In genomic region chr2:72815655-72816268, GRCh38 we compare ENCODE assay signal across 1 cellular context.
TF ChIP-seq lines count a peak whose summit lies in the region.

No MANE protein-coding gene starts in this region.

TF ChIP-seq in HepG2, 621 proteins besides CTCF, POLR2A, EP300 and RAD21 (continued from another document and continues in another):
- TF ChIP-seq PRDM10 (CRISPR knock-in tag; IDR thresholded peaks at IDR 0.05; ENCODE audit: low read depth): no peak
- TF ChIP-seq, protein P1, sequence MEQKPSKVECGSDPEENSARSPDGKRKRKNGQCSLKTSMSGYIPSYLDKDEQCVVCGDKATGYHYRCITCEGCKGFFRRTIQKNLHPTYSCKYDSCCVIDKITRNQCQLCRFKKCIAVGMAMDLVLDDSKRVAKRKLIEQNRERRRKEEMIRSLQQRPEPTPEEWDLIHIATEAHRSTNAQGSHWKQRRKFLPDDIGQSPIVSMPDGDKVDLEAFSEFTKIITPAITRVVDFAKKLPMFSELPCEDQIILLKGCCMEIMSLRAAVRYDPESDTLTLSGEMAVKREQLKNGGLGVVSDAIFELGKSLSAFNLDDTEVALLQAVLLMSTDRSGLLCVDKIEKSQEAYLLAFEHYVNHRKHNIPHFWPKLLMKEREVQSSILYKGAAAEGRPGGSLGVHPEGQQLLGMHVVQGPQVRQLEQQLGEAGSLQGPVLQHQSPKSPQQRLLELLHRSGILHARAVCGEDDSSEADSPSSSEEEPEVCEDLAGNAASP (CRISPR knock-in tag; IDR thresholded peaks at IDR 0.05; ENCODE audit: borderline replicate concordance): peak; percentile 36; the same call in 1 of the 2 replicates
- no peak for TF ChIP-seq REL (CRISPR knock-in tag; conservative IDR thresholded peaks at IDR 0.05)
- TF ChIP-seq SALL1 (CRISPR knock-in tag; IDR thresholded peaks at IDR 0.05): peak; percentile 90
- no peak for TF ChIP-seq ZSCAN31 (CRISPR knock-in tag; IDR thresholded peaks at IDR 0.05; ENCODE audit: low read depth)
- peak; percentile 92 for TF ChIP-seq ZBTB33 (CRISPR knock-in tag; IDR thresholded peaks at IDR 0.05)
- peak; percentile 38; the same call in 1 of the 2 replicates for TF ChIP-seq ATF3 (CRISPR knock-in tag; IDR thresholded peaks at IDR 0.05)
- TF ChIP-seq FOXA3 (CRISPR knock-in tag; IDR thresholded peaks at IDR 0.05): peak; percentile 32; the same call in 1 of the 2 replicates
- peak; percentile 42; the same call in 1 of the 2 replicates for TF ChIP-seq ZGPAT (CRISPR knock-in tag; IDR thresholded peaks at IDR 0.05)
- no peak for TF ChIP-seq FUBP1 (CRISPR knock-in tag; IDR thresholded peaks at IDR 0.05; ENCODE audit: borderline replicate concordance)
- no peak for TF ChIP-seq ZKSCAN1 (IDR thresholded peaks at IDR 0.05; ENCODE audit: low read length)
- peak; percentile 35; the same call in 1 of the 2 replicates for TF ChIP-seq ETV5 (CRISPR knock-in tag; IDR thresholded peaks at IDR 0.05; ENCODE audit: borderline replicate concordance)
- TF ChIP-seq FOXK1 (CRISPR knock-in tag; IDR thresholded peaks at IDR 0.05; ENCODE audit: borderline replicate concordance, low read depth): peak; percentile 71; the same call in 1 of the 2 replicates
- TF ChIP-seq, protein P2, sequence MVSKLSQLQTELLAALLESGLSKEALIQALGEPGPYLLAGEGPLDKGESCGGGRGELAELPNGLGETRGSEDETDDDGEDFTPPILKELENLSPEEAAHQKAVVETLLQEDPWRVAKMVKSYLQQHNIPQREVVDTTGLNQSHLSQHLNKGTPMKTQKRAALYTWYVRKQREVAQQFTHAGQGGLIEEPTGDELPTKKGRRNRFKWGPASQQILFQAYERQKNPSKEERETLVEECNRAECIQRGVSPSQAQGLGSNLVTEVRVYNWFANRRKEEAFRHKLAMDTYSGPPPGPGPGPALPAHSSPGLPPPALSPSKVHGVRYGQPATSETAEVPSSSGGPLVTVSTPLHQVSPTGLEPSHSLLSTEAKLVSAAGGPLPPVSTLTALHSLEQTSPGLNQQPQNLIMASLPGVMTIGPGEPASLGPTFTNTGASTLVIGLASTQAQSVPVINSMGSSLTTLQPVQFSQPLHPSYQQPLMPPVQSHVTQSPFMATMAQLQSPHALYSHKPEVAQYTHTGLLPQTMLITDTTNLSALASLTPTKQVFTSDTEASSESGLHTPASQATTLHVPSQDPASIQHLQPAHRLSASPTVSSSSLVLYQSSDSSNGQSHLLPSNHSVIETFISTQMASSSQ (IDR thresholded peaks at IDR 0.05; ENCODE audit: low read depth): no peak
- TF ChIP-seq, protein P2 (CRISPR knock-in tag; IDR thresholded peaks at IDR 0.05; ENCODE audit: borderline replicate concordance): no peak
- TF ChIP-seq, protein P3, sequence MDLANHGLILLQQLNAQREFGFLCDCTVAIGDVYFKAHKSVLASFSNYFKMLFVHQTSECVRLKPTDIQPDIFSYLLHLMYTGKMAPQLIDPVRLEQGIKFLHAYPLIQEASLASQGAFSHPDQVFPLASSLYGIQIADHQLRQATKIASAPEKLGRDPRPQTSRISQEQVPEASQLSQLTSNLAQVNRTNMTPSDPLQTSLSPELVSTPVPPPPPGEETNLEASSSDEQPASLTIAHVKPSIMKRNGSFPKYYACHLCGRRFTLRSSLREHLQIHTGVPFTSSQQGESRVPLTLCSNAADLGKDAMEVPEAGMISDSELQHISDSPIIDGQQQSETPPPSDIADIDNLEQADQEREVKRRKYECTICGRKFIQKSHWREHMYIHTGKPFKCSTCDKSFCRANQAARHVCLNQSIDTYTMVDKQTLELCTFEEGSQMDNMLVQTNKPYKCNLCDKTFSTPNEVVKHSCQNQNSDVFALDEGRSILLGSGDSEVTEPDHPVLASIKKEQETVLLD (CRISPR knock-in tag; IDR thresholded peaks at IDR 0.05; ENCODE audit: low read depth): no peak
- peak; percentile 61; the same call in 1 of the 2 replicates for TF ChIP-seq HOMEZ (CRISPR knock-in tag; IDR thresholded peaks at IDR 0.05; ENCODE audit: low read depth)
- peak; percentile 29; the same call in 1 of the 2 replicates for TF ChIP-seq BCL6 (CRISPR knock-in tag; IDR thresholded peaks at IDR 0.05)
- peak; percentile 79; the same call in 1 of the 2 replicates for TF ChIP-seq ZNF644 (CRISPR knock-in tag; IDR thresholded peaks at IDR 0.05; ENCODE audit: low read depth)
- peak; percentile 49; the same call in 1 of the 2 replicates for TF ChIP-seq NCOA2 (CRISPR knock-in tag; IDR thresholded peaks at IDR 0.05)
- no peak for TF ChIP-seq MED8 (CRISPR knock-in tag; IDR thresholded peaks at IDR 0.05; ENCODE audit: insufficient replicate concordance)
- TF ChIP-seq HMG20A (CRISPR knock-in tag; IDR thresholded peaks at IDR 0.05; ENCODE audit: borderline replicate concordance): no peak
- TF ChIP-seq SAFB2 (CRISPR knock-in tag; IDR thresholded peaks at IDR 0.05; ENCODE audit: borderline replicate concordance, low read depth): no peak
- TF ChIP-seq KAT8 (CRISPR knock-in tag; IDR thresholded peaks at IDR 0.05): peak; percentile 39; the same call in 1 of the 2 replicates
- TF ChIP-seq ATF2 (CRISPR knock-in tag; IDR thresholded peaks at IDR 0.05): peak; percentile 46; the same call in 1 of the 2 replicates
- TF ChIP-seq YY1 (IDR thresholded peaks at IDR 0.05; ENCODE audit: insufficient read depth, insufficient replicate concordance, low read depth, low read length): no peak
- TF ChIP-seq PITX1 (CRISPR knock-in tag; IDR thresholded peaks at IDR 0.05): no peak
- TF ChIP-seq RBFOX2 (IDR thresholded peaks at IDR 0.05; ENCODE audit: low read depth, low read length): no peak
- TF ChIP-seq SMAD1 (CRISPR knock-in tag; IDR thresholded peaks at IDR 0.05; ENCODE audit: borderline replicate concordance, low read depth): no peak
- TF ChIP-seq KDM3A (CRISPR knock-in tag; IDR thresholded peaks at IDR 0.05; ENCODE audit: low read depth): 0 out of 2 replicates have a peak, but pooled peaks have one; percentile 47
- TF ChIP-seq CBX1 (IDR thresholded peaks at IDR 0.05; ENCODE audit: low read depth): no peak
- peak in 1 of 2 experiments; percentile 60; a peak in 2 of 4 replicates for TF ChIP-seq KLF16 (CRISPR knock-in tag; IDR thresholded peaks at IDR 0.05)
- no peak for TF ChIP-seq SRSF4 (IDR thresholded peaks at IDR 0.05; ENCODE audit: low read depth, low read length, poor library complexity, severe bottlenecking)
- TF ChIP-seq RCOR2 (CRISPR knock-in tag; IDR thresholded peaks at IDR 0.05): 0 out of 2 replicates have a peak, but pooled peaks have one; percentile 56
- TF ChIP-seq PTBP1 (IDR thresholded peaks at IDR 0.05; ENCODE audit: low read depth, low read length, poor library complexity, severe bottlenecking): no peak
- TF ChIP-seq ZNF343 (CRISPR knock-in tag; IDR thresholded peaks at IDR 0.05): no peak
- no peak for TF ChIP-seq SALL2 (CRISPR knock-in tag; IDR thresholded peaks at IDR 0.05)
- TF ChIP-seq HMG20B (CRISPR knock-in tag; conservative IDR thresholded peaks at IDR 0.05): no peak
- no peak for TF ChIP-seq GLI4 (CRISPR knock-in tag; IDR thresholded peaks at IDR 0.05; ENCODE audit: borderline replicate concordance)
- 0 out of 2 replicates have a peak, but pooled peaks have one; percentile 21 for TF ChIP-seq ZNF350 (CRISPR knock-in tag; IDR thresholded peaks at IDR 0.05; ENCODE audit: borderline replicate concordance, low read depth)
